ENCODE assay signal across 8 cellular contexts in genomic region chr17:48814504-48814903, GRCh38. TPM values are rescaled to one million over a fixed set of nuclear protein-coding genes. Genes with fewer than 3 reads are reported as not detected.
DNase-seq lines count a peak whose midpoint lies in the region; ATAC-seq and TF ChIP-seq lines count a peak whose summit lies in the region.

No MANE protein-coding gene starts in this region.

- H3K4me3 Mint-ChIP-seq in CD8-positive, alpha-beta T cell, result no peak overlapping the region

- no peak for ATAC-seq in CD8-positive, alpha-beta T cell
- ATAC-seq in SK-N-SH treated with all-trans-retinoic acid at 6 μM for 48 hours, result peak; percentile 51
- ATAC-seq in HG02588 (IDR thresholded peaks at IDR 0.05; ENCODE audit: unreplicated experiment), result no peak
- no peak for ATAC-seq in GM21619 (IDR thresholded peaks at IDR 0.05; ENCODE audit: unreplicated experiment)

- H3K27me3 ChIP-seq in CD8-positive, alpha-beta T cell (ENCODE audit: insufficient read depth, low read length), result peaks cover 9% of the 10 kb centered on the region

- POLR2A ChIA-PET in CD8-positive, alpha-beta T cell (lab: Charles Lee), result no interaction called here

- intact Hi-C loops in CD8-positive, alpha-beta T cell (cut with DNase I, micrococcal nuclease), result loop anchor here (1.0 kb wide), 1 partner anchor 65 kb away; no protein-coding TSS in a partner anchor

- peak in 6 of 7 experiments; percentile 38 to 73 (median 54) for DNase-seq in CD8-positive, alpha-beta T cell
- DNase-seq in HFF-Myc (ENCODE audit: extremely low read depth, low read depth) (no peak), astrocyte of the hippocampus (ENCODE audit: low read depth, low spot score) (peak; percentile 58), iris pigment epithelial cell (ENCODE audit: low read depth) (peak; percentile 46)
- peak; percentile 72 for DNase-seq in stimulated activated CD4-positive, alpha-beta T cell treated with anti-CD3 and anti-CD28 coated beads, Interleukin-4, amount 100 ng/mL, for 24 hours

- peak; percentile 76 for TF ChIP-seq CTCF in CD8-positive, alpha-beta T cell (IDR thresholded peaks at IDR 0.05)
- TF ChIP-seq CTCF in HFF-Myc (IDR thresholded peaks at IDR 0.05; ENCODE audit: low read depth, low read length, missing control alignments), result peak; percentile 83

- peaks cover 11% of the 10 kb centered on the region for H3K4me1 Mint-ChIP-seq in CD8-positive, alpha-beta T cell (ENCODE audit: low read depth)

- H3K9me3 Mint-ChIP-seq in CD8-positive, alpha-beta T cell, result no peaks in the 10 kb centered on the region

- H3K27ac ChIP-seq in CD8-positive, alpha-beta T cell (ENCODE audit: low read depth, low read length), result no peak overlapping the region

- H3K27me3 Mint-ChIP-seq in CD8-positive, alpha-beta T cell (ENCODE audit: low read depth), result peaks cover 38% of the 10 kb centered on the region

- H3K27ac Mint-ChIP-seq in CD8-positive, alpha-beta T cell, result no peak overlapping the region

- no peaks in the 10 kb centered on the region for H3K36me3 Mint-ChIP-seq in CD8-positive, alpha-beta T cell

- CTCF ChIA-PET in CD8-positive, alpha-beta T cell (lab: Charles Lee), result interaction anchor here (0.7 to 19.5 kb wide), 14 partner anchors 9 to 219 kb away, joined by 3 to 706 read pairs (median 4); partner anchors contain the start of gene ATP5MC1

- peaks cover 11% of the 10 kb centered on the region for H3K4me1 ChIP-seq in CD8-positive, alpha-beta T cell (ENCODE audit: insufficient read depth, low read length)

- no peaks in the 10 kb centered on the region for H3K9me3 ChIP-seq in CD8-positive, alpha-beta T cell (ENCODE audit: low read length)

- no peaks in the 10 kb centered on the region for H3K36me3 ChIP-seq in CD8-positive, alpha-beta T cell (ENCODE audit: insufficient read depth, low read length)

- H3K4me3 ChIP-seq in CD8-positive, alpha-beta T cell (ENCODE audit: low read depth, low read length), result no peak overlapping the region
- no peak overlapping the region for H3K4me3 ChIP-seq in HFF-Myc (replicated peaks; ENCODE audit: low read depth, low read length)

TF ChIP-seq in SK-N-SH treated with all-trans-retinoic acid at 6 μM for 48 hours, 23 proteins besides CTCF, POLR2A, EP300 and RAD21:
- TF ChIP-seq ZNF565 (CRISPR knock-in tag; conservative IDR thresholded peaks at IDR 0.05; ENCODE audit: low read depth), result no peak
- TF ChIP-seq RARB (CRISPR knock-in tag; IDR thresholded peaks at IDR 0.05), result no peak
- no peak for TF ChIP-seq PPARA (CRISPR knock-in tag; IDR thresholded peaks at IDR 0.05; ENCODE audit: borderline replicate concordance)

RNA-seq across cellular contexts. Expression of gene TTLL6, which starts 2.5 kb away (rescaled TPM):
- total RNA-seq in CD8-positive, alpha-beta T cell, result not detected

RNA-seq across cellular contexts. Expression of gene CALCOCO2, which starts 16.3 kb away (rescaled TPM):
- 100 to 1,000 TPM; 112 to 121 TPM for total RNA-seq in CD8-positive, alpha-beta T cell
